In the genomic region with DNA sequence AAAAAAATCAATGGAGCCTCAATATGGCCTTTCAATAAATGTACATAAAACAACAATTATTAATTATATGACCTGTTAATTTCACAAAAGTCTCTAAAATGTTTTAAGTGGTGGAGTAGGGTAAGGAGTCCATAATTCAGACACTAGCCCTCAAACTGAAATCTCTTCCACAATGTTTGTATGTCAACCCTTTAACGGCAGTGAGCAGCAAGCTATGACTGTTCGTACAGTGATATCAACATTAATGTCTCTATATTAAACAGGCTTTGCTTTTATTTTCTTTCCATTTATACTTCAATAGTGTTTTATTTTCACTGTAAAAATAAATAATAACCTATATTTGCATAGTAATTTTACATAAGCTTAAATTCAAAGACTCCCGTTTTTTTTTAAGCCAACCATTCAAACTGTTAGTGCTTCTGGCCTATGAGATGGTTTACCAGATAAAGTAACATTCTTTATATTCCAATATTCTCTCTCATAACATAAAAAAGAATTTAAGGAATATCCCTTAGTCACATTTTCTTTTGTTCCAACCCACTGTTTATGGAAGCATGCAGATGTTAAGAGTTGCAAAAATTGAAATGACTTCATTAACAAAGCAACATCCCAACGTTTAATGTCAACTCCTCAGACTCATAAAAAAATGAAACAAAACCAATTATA, we compare ENCODE assay signal across 8 cellular contexts. TPM values are rescaled to one million over a fixed set of nuclear protein-coding genes. Genes with fewer than 3 reads are reported as not detected.
DNase-seq lines count a peak whose midpoint lies in the region; ATAC-seq and TF ChIP-seq lines count a peak whose summit lies in the region.

No MANE protein-coding gene starts in this region.

- H3K4me3 ChIP-seq in HEK293 (ENCODE audit: low read depth, low read length) (peak overlapping the region; percentile 95), WI38 (ENCODE audit: low read depth, low read length) (peak overlapping the region; percentile 91), foreskin fibroblast (ENCODE audit: low read depth in 1 of 2, low read length in 2 of 2) (peak overlapping the region; percentile 74 to 95), smooth muscle cell (peak overlapping the region; percentile 97)

- H3K9ac ChIP-seq in smooth muscle cell (ENCODE audit: low read depth) = peak overlapping the region; percentile 99

- DNase-seq in foreskin fibroblast (no peak), smooth muscle cell (lab: John Stamatoyannopoulos, UW; ENCODE audit: unreplicated experiment) (no peak)
- DNase-seq in stimulated activated CD4-positive, alpha-beta T cell treated with anti-CD3 and anti-CD28 coated beads, Interleukin-1b, Interleukin-23, amount 100 ng/mL, for 48 hours = no peak

- peaks cover 63% of the 10 kb centered on the region for H4K20me1 ChIP-seq in smooth muscle cell (ENCODE audit: low read depth)

- H3K27ac ChIP-seq in HEK293 (ENCODE audit: extremely low read depth, low read depth, low read length) = no peak overlapping the region
- peak overlapping the region; percentile 96 for H3K27ac ChIP-seq in smooth muscle cell (ENCODE audit: low read depth)

- peaks cover 4% of the 10 kb centered on the region; the same call in 1 of the 2 replicates for H3K4me1 ChIP-seq in HEK293 (ENCODE audit: control insufficient read depth, insufficient read depth, low read length)
- H3K4me1 ChIP-seq in smooth muscle cell (ENCODE audit: low read depth) = peaks cover 35% of the 10 kb centered on the region

- TF ChIP-seq CTCF in HEK293 (tag by site-specific recombination; IDR thresholded peaks at IDR 0.05) = no peak
- no peak for TF ChIP-seq CTCF in WI38 (IDR thresholded peaks at IDR 0.05; ENCODE audit: low read depth, low read length)
- no peak for TF ChIP-seq CTCF in foreskin fibroblast (IDR thresholded peaks at IDR 0.05; ENCODE audit: low read depth, low read length)
- TF ChIP-seq CTCF in smooth muscle cell (IDR thresholded peaks at IDR 0.05; ENCODE audit: borderline replicate concordance, insufficient read depth, poor library complexity, severe bottlenecking) = no peak

- H3K36me3 ChIP-seq in HEK293 (ENCODE audit: control insufficient read depth in 2 of 2, insufficient read depth in 1 of 2, low read length in 2 of 2) = no peaks in the 10 kb centered on the region
- H3K36me3 ChIP-seq in smooth muscle cell (ENCODE audit: low read depth) = no peaks in the 10 kb centered on the region

- peaks cover 69% of the 10 kb centered on the region for H3K79me2 ChIP-seq in smooth muscle cell (ENCODE audit: low read depth)

- H3K27me3 ChIP-seq in smooth muscle cell (ENCODE audit: low read depth) = no peaks in the 10 kb centered on the region

- peaks cover 21% of the 10 kb centered on the region for H3F3A ChIP-seq in smooth muscle cell (ENCODE audit: low read depth)

- WGBS in smooth muscle cell (ENCODE audit: low lambda C conversion rate) = 45% methylated on average over 4 of the region's 4 CpGs

- H3K4me2 ChIP-seq in smooth muscle cell = peak overlapping the region; percentile 98

- POLR2A ChIA-PET in HEK293 (lab: Yijun Ruan, JAX) = no interaction called here

- ATAC-seq in GM19395 (IDR thresholded peaks at IDR 0.05; ENCODE audit: unreplicated experiment) = no peak
- no peak for ATAC-seq in GM18498 (IDR thresholded peaks at IDR 0.05; ENCODE audit: unreplicated experiment)
- ATAC-seq in HG03095 (IDR thresholded peaks at IDR 0.05; ENCODE audit: unreplicated experiment) = no peak

- no peak overlapping the region for H2AFZ ChIP-seq in smooth muscle cell (ENCODE audit: low read depth)

- CTCF ChIA-PET in HEK293 (lab: Yijun Ruan, JAX) = interaction anchor here (0.7 to 3.6 kb wide), 4 partner anchors 18 to 1149 kb away, joined by 3 to 19 read pairs (median 3); no protein-coding TSS in a partner anchor

- H3K9me3 ChIP-seq in HEK293 (ENCODE audit: control insufficient read depth, insufficient read depth, low read depth, low read length) (no peaks in the 10 kb centered on the region), smooth muscle cell (replicated peaks; ENCODE audit: low read depth) (no peaks in the 10 kb centered on the region)

TF ChIP-seq in HEK293, 187 proteins besides CTCF, POLR2A, EP300 and RAD21:
- TF ChIP-seq, protein P1, sequence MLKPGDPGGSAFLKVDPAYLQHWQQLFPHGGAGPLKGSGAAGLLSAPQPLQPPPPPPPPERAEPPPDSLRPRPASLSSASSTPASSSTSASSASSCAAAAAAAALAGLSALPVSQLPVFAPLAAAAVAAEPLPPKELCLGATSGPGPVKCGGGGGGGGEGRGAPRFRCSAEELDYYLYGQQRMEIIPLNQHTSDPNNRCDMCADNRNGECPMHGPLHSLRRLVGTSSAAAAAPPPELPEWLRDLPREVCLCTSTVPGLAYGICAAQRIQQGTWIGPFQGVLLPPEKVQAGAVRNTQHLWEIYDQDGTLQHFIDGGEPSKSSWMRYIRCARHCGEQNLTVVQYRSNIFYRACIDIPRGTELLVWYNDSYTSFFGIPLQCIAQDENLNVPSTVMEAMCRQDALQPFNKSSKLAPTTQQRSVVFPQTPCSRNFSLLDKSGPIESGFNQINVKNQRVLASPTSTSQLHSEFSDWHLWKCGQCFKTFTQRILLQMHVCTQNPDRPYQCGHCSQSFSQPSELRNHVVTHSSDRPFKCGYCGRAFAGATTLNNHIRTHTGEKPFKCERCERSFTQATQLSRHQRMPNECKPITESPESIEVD (tag by site-specific recombination; IDR thresholded peaks at IDR 0.05) = peak; percentile 75
- TF ChIP-seq WT1 (tag by site-specific recombination; IDR thresholded peaks at IDR 0.05) (peak; percentile 30; the same call in 1 of the 2 replicates), ZNF426 (tag by site-specific recombination; IDR thresholded peaks at IDR 0.05) (no peak)
TF ChIP-seq in HEK293: peak in this region for 2.

RNA-seq across cellular contexts. Expression of a gene that starts 2.4 kb away (rescaled TPM):
- total RNA-seq in smooth muscle cell = 49.8 and 54.1 TPM in 2 replicates
- polyA plus RNA-seq in smooth muscle cell = 16.0 and 19.1 TPM in 2 replicates
